Comparison of ENCODE assay signal across 1 cellular context in genomic region chr1:15835741-15836510, GRCh38.
TF ChIP-seq lines count a peak whose summit lies in the region.

No MANE protein-coding gene starts in this region.

TF ChIP-seq in K562, 482 proteins besides CTCF, POLR2A, EP300 and RAD21 (continued from another document and continues in another):
- TF ChIP-seq CREB3 (tag; conservative IDR thresholded peaks at IDR 0.05; ENCODE audit: low read depth), result peak; percentile 83
- no peak for TF ChIP-seq PHTF2 (CRISPR knock-in tag; IDR thresholded peaks at IDR 0.05)
- peak; percentile 34 to 63; a peak in 2 of 4 replicates for TF ChIP-seq ARNT (IDR thresholded peaks at IDR 0.05)
- TF ChIP-seq HNRNPUL1 (IDR thresholded peaks at IDR 0.05; ENCODE audit: low read length), result no peak
- TF ChIP-seq ERF (CRISPR knock-in tag; IDR thresholded peaks at IDR 0.05), result peak; percentile 81
- no peak for TF ChIP-seq ZNF174 (CRISPR knock-in tag; IDR thresholded peaks at IDR 0.05)
- TF ChIP-seq CHCHD3 (CRISPR knock-in tag; IDR thresholded peaks at IDR 0.05), result no peak
- TF ChIP-seq ETS1 (conservative IDR thresholded peaks at IDR 0.05; ENCODE audit: control insufficient read depth, low read depth, low read length), result no peak
- TF ChIP-seq POLR2B (IDR thresholded peaks at IDR 0.05; ENCODE audit: low read depth, partially characterized antibody), result peak; percentile 97
- TF ChIP-seq NR2C2 (CRISPR knock-in tag; IDR thresholded peaks at IDR 0.05), result no peak; the same call in 1 of the 2 replicates
- TF ChIP-seq NR2C2 (tag; IDR thresholded peaks at IDR 0.05), result peak; percentile 11; the same call in 1 of the 2 replicates
- no peak for TF ChIP-seq ADNP (tag; IDR thresholded peaks at IDR 0.05)
- no peak for TF ChIP-seq SMARCE1 (IDR thresholded peaks at IDR 0.05)
- no peak for TF ChIP-seq MYNN (IDR thresholded peaks at IDR 0.05)
- TF ChIP-seq MYNN (CRISPR knock-in tag; IDR thresholded peaks at IDR 0.05), result no peak
- TF ChIP-seq L3MBTL2 (IDR thresholded peaks at IDR 0.05), result peak; percentile 95
- TF ChIP-seq, protein P1, sequence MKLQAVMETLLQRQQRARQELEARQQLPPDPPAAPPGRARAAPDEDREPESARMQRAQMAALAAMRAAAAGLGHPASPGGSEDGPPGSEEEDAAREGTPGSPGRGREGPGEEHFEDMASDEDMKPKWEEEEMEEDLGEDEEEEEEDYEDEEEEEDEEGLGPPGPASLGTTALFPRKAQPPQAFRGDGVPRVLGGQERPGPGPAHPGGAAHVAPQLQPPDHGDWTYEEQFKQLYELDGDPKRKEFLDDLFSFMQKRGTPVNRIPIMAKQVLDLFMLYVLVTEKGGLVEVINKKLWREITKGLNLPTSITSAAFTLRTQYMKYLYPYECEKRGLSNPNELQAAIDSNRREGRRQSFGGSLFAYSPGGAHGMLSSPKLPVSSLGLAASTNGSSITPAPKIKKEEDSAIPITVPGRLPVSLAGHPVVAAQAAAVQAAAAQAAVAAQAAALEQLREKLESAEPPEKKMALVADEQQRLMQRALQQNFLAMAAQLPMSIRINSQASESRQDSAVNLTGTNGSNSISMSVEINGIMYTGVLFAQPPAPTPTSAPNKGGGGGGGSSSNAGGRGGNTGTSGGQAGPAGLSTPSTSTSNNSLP (IDR thresholded peaks at IDR 0.05; ENCODE audit: borderline replicate concordance, low read depth, low read length), result peak; percentile 41; the same call in 1 of the 2 replicates
- TF ChIP-seq ETV5 (CRISPR knock-in tag; IDR thresholded peaks at IDR 0.05; ENCODE audit: low read depth), result peak; percentile 51; the same call in 1 of the 2 replicates
- TF ChIP-seq ZNF75A (CRISPR knock-in tag; IDR thresholded peaks at IDR 0.05), result no peak
- TF ChIP-seq RREB1 (CRISPR knock-in tag; IDR thresholded peaks at IDR 0.05), result peak; percentile 49; the same call in 1 of the 2 replicates
- no peak for TF ChIP-seq SMARCB1 (IDR thresholded peaks at IDR 0.05; ENCODE audit: insufficient read length, low read depth)
- TF ChIP-seq, protein P2, sequence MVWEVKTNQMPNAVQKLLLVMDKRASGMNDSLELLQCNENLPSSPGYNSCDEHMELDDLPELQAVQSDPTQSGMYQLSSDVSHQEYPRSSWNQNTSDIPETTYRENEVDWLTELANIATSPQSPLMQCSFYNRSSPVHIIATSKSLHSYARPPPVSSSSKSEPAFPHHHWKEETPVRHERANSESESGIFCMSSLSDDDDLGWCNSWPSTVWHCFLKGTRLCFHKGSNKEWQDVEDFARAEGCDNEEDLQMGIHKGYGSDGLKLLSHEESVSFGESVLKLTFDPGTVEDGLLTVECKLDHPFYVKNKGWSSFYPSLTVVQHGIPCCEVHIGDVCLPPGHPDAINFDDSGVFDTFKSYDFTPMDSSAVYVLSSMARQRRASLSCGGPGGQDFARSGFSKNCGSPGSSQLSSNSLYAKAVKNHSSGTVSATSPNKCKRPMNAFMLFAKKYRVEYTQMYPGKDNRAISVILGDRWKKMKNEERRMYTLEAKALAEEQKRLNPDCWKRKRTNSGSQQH (CRISPR knock-in tag; IDR thresholded peaks at IDR 0.05), result peak; percentile 81; the same call in 1 of the 2 replicates
- no peak for TF ChIP-seq PHB (CRISPR knock-in tag; IDR thresholded peaks at IDR 0.05)
- TF ChIP-seq ZEB2 (IDR thresholded peaks at IDR 0.05), result no peak
- TF ChIP-seq ZKSCAN8 (CRISPR knock-in tag; IDR thresholded peaks at IDR 0.05), result no peak
- 0 out of 2 replicates have a peak, but pooled peaks have one; percentile 80 for TF ChIP-seq SMAD3 (CRISPR knock-in tag; conservative IDR thresholded peaks at IDR 0.05)
- no peak for TF ChIP-seq TGIF2 (CRISPR knock-in tag; IDR thresholded peaks at IDR 0.05)
- TF ChIP-seq, protein P3, sequence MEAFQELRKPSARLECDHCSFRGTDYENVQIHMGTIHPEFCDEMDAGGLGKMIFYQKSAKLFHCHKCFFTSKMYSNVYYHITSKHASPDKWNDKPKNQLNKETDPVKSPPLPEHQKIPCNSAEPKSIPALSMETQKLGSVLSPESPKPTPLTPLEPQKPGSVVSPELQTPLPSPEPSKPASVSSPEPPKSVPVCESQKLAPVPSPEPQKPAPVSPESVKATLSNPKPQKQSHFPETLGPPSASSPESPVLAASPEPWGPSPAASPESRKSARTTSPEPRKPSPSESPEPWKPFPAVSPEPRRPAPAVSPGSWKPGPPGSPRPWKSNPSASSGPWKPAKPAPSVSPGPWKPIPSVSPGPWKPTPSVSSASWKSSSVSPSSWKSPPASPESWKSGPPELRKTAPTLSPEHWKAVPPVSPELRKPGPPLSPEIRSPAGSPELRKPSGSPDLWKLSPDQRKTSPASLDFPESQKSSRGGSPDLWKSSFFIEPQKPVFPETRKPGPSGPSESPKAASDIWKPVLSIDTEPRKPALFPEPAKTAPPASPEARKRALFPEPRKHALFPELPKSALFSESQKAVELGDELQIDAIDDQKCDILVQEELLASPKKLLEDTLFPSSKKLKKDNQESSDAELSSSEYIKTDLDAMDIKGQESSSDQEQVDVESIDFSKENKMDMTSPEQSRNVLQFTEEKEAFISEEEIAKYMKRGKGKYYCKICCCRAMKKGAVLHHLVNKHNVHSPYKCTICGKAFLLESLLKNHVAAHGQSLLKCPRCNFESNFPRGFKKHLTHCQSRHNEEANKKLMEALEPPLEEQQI (IDR thresholded peaks at IDR 0.05), result no peak
- TF ChIP-seq ZNF12 (CRISPR knock-in tag; IDR thresholded peaks at IDR 0.05), result peak; percentile 81
- no peak for TF ChIP-seq U2AF2 (optimal IDR thresholded peaks at IDR 0.05; ENCODE audit: low read depth, low read length)
- TF ChIP-seq ZNF347 (CRISPR knock-in tag; IDR thresholded peaks at IDR 0.05; ENCODE audit: low read depth), result no peak
- TF ChIP-seq ZNF184 (CRISPR knock-in tag; IDR thresholded peaks at IDR 0.05), result no peak
- peak; percentile 66; the same call in 1 of the 2 replicates for TF ChIP-seq CREB1 (IDR thresholded peaks at IDR 0.05)
- peak; percentile 86 for TF ChIP-seq CREB1 (CRISPR knock-in tag; IDR thresholded peaks at IDR 0.05)
- TF ChIP-seq PTRF (tag; IDR thresholded peaks at IDR 0.05), result no peak
- 0 out of 2 replicates have a peak, but pooled peaks have one; percentile 42 for TF ChIP-seq ELK3 (CRISPR knock-in tag; IDR thresholded peaks at IDR 0.05)
- TF ChIP-seq ZNF717 (CRISPR knock-in tag; IDR thresholded peaks at IDR 0.05), result no peak
- no peak for TF ChIP-seq MBD1 (CRISPR knock-in tag; IDR thresholded peaks at IDR 0.05)
- TF ChIP-seq SMAD1 (IDR thresholded peaks at IDR 0.05; ENCODE audit: low read depth, low read length, partially characterized antibody), result peak; percentile 81
- TF ChIP-seq RBM14 (IDR thresholded peaks at IDR 0.05; ENCODE audit: borderline replicate concordance, insufficient read depth, low read depth, low read length), result no peak
- TF ChIP-seq FUS (optimal IDR thresholded peaks at IDR 0.05; ENCODE audit: low read depth, low read length), result no peak
- TF ChIP-seq STAT5A (IDR thresholded peaks at IDR 0.05; ENCODE audit: borderline replicate concordance, low read length), result no peak
- TF ChIP-seq NFE2 (IDR thresholded peaks at IDR 0.05; ENCODE audit: low read depth), result no peak; the same call in 1 of the 2 replicates
- TF ChIP-seq RB1 (IDR thresholded peaks at IDR 0.05; ENCODE audit: low read depth), result peak; percentile 85; the same call in 1 of the 2 replicates
- no peak for TF ChIP-seq PPARD (CRISPR knock-in tag; IDR thresholded peaks at IDR 0.05)
